In genomic region chr9:111926421-111926875, GRCh38 we compare ENCODE assay signal across 8 cellular contexts. TPM values are rescaled to one million over a fixed set of nuclear protein-coding genes. Genes with fewer than 3 reads are reported as not detected.
A peak's percentile ranks its signal among the peaks of the same experiment; 100 is the strongest.
DNase-seq lines count a peak whose midpoint lies in the region; ATAC-seq and TF ChIP-seq lines count a peak whose summit lies in the region.

No MANE protein-coding gene starts in this region.

- H4K20me1 ChIP-seq in SU-DHL-6 (ENCODE audit: low read depth, low read length) = no peaks in the 10 kb centered on the region
- H4K20me1 ChIP-seq in osteoblast (ENCODE audit: insufficient read depth, low read length) = peaks cover 16% of the 10 kb centered on the region
- H4K20me1 ChIP-seq in PC-3 (ENCODE audit: low read length) = no peaks in the 10 kb centered on the region

- H2AFZ ChIP-seq in SU-DHL-6 (ENCODE audit: low read depth, low read length, severe bottlenecking) = no peak overlapping the region
- H2AFZ ChIP-seq in osteoblast (ENCODE audit: low read length) = no peak overlapping the region
- no peak overlapping the region for H2AFZ ChIP-seq in PC-3 (ENCODE audit: low read length)

- no peak overlapping the region for H3K4me3 ChIP-seq in SU-DHL-6 (ENCODE audit: insufficient read depth, low read length, poor library complexity, severe bottlenecking)
- H3K4me3 ChIP-seq in osteoblast (ENCODE audit: insufficient read depth, low read length) = no peak overlapping the region
- H3K4me3 ChIP-seq in PC-3 (ENCODE audit: low read length) = no peak overlapping the region

- TF ChIP-seq CTCF in SU-DHL-6 (IDR thresholded peaks at IDR 0.05; ENCODE audit: insufficient read depth, low read length, poor library complexity, severe bottlenecking) (no peak), osteoblast (IDR thresholded peaks at IDR 0.05; ENCODE audit: extremely low read depth, low read depth, low read length) (no peak), PC-3 (conservative IDR thresholded peaks at IDR 0.05; ENCODE audit: low read depth, low read length) (no peak)

- H3F3A ChIP-seq in SU-DHL-6 (ENCODE audit: insufficient read depth) = peaks cover 54% of the 10 kb centered on the region
- H3F3A ChIP-seq in PC-3 (ENCODE audit: low read length, unreplicated experiment) = no peaks in the 10 kb centered on the region

- H3K9me2 ChIP-seq in SU-DHL-6 (replicated peaks; ENCODE audit: insufficient read depth, low read length) (no peaks in the 10 kb centered on the region), PC-3 (replicated peaks; ENCODE audit: low read length) (no peaks in the 10 kb centered on the region)

- H3K27ac ChIP-seq in SU-DHL-6 (ENCODE audit: low read depth, low read length) (peak overlapping the region; percentile 84), osteoblast (ENCODE audit: low read depth, low read length) (peak overlapping the region; percentile 53), PC-3 (ENCODE audit: low read length) (no peak overlapping the region)

- H3K9ac ChIP-seq in SU-DHL-6 (ENCODE audit: low read length) (no peak overlapping the region), PC-3 (ENCODE audit: low read length) (no peak overlapping the region)

- H3K4me1 ChIP-seq in osteoblast (ENCODE audit: insufficient read depth, low read length) (peaks cover 49% of the 10 kb centered on the region), PC-3 (ENCODE audit: insufficient read depth, low read length) (no peaks in the 10 kb centered on the region)

- POLR2A ChIA-PET in HEK293T (lab: Yijun Ruan, JAX) = interaction anchor here (0.9 to 1.1 kb wide), 2 partner anchors 10 to 30 kb away, joined by 3 to 4 read pairs; partner anchors contain the start of gene UGCG
- POLR2A ChIA-PET in PC-3 (lab: Charles Lee; ENCODE audit: unreplicated experiment) = no interaction called here

- H3K27me3 ChIP-seq in SU-DHL-6 (ENCODE audit: low read length) (no peaks in the 10 kb centered on the region), osteoblast (ENCODE audit: insufficient read depth, low read length) (no peaks in the 10 kb centered on the region), PC-3 (ENCODE audit: low read length) (no peaks in the 10 kb centered on the region)

- DNase-seq in brain pericyte (ENCODE audit: low read depth, low spot score) (peak; percentile 82), osteoblast (ENCODE audit: insufficient read length, low spot score, missing footprints) (no peak), NCI-H2081 (lab: John Stamatoyannopoulos, UW) (no peak), HEK293T (ENCODE audit: extremely low spot score) (no peak), PC-3 (no peak)

- ATAC-seq in GM19023 (IDR thresholded peaks at IDR 0.05; ENCODE audit: unreplicated experiment) (peak; percentile 100), HG03060 (IDR thresholded peaks at IDR 0.05; ENCODE audit: low read depth, unreplicated experiment) (peak; percentile 95), PC-3 (no peak)

- intact Hi-C loops in PC-3 (cut with micrococcal nuclease) = no loop called here

- BruUV-seq in PC-3 (replicated peaks; lab: Mats Ljungman, UMichigan) = no TSS peak

- H3K79me2 ChIP-seq in SU-DHL-6 (ENCODE audit: insufficient read depth, low read length) = peaks cover 33% of the 10 kb centered on the region
- peaks cover 87% of the 10 kb centered on the region for H3K79me2 ChIP-seq in osteoblast (ENCODE audit: insufficient read depth, low read length)
- H3K79me2 ChIP-seq in PC-3 (ENCODE audit: low read length) = peaks cover 43% of the 10 kb centered on the region

- peak overlapping the region; percentile 41 for H3K4me2 ChIP-seq in SU-DHL-6 (ENCODE audit: low read depth, low read length, poor library complexity, severe bottlenecking)
- no peak overlapping the region for H3K4me2 ChIP-seq in osteoblast (ENCODE audit: insufficient read depth, low read length)
- no peak overlapping the region for H3K4me2 ChIP-seq in PC-3 (ENCODE audit: low read length)

- CTCF ChIA-PET in HEK293T (lab: Yijun Ruan, JAX) (no interaction called here), PC-3 (lab: Charles Lee) (no interaction called here)

- H3K9me3 ChIP-seq in SU-DHL-6 (ENCODE audit: insufficient read depth, low read length) = no peaks in the 10 kb centered on the region
- H3K9me3 ChIP-seq in osteoblast (ENCODE audit: low read depth, low read length) = no peaks in the 10 kb centered on the region
- no peaks in the 10 kb centered on the region for H3K9me3 ChIP-seq in PC-3 (ENCODE audit: low read length)

- H3K36me3 ChIP-seq in SU-DHL-6 (ENCODE audit: low read length) (peaks cover 47% of the 10 kb centered on the region), osteoblast (ENCODE audit: insufficient read depth, low read length) (peaks cover 92% of the 10 kb centered on the region), PC-3 (ENCODE audit: low read depth, low read length) (peaks cover 49% of the 10 kb centered on the region)

TF ChIP-seq in HEK293T, 16 proteins besides CTCF, POLR2A, EP300 and RAD21:
- TF ChIP-seq PKNOX1 (IDR thresholded peaks at IDR 0.05) (no peak), ELF4 (IDR thresholded peaks at IDR 0.05) (no peak), CTBP1 (IDR thresholded peaks at IDR 0.05; ENCODE audit: borderline replicate concordance) (no peak), FOXK2 (IDR thresholded peaks at IDR 0.05) (no peak), SUZ12 (IDR thresholded peaks at IDR 0.05) (no peak), NFRKB (IDR thresholded peaks at IDR 0.05) (no peak), ARNT (IDR thresholded peaks at IDR 0.05) (no peak), FOXA1 (IDR thresholded peaks at IDR 0.05) (no peak), BHLHE40 (IDR thresholded peaks at IDR 0.05; ENCODE audit: borderline replicate concordance) (no peak), ZNF384 (IDR thresholded peaks at IDR 0.05) (no peak), FOXM1 (IDR thresholded peaks at IDR 0.05; ENCODE audit: borderline replicate concordance) (no peak), TARDBP (IDR thresholded peaks at IDR 0.05) (no peak), SP1 (IDR thresholded peaks at IDR 0.05) (no peak), L3MBTL2 (conservative IDR thresholded peaks at IDR 0.05) (no peak), HDGF (IDR thresholded peaks at IDR 0.05; ENCODE audit: borderline replicate concordance) (no peak), LEF1 (IDR thresholded peaks at IDR 0.05; ENCODE audit: borderline replicate concordance) (no peak)
TF ChIP-seq in HEK293T: peak in this region for 0.

RNA-seq across cellular contexts. Expression of gene UGCG, which starts 29.8 kb away (rescaled TPM):
- total RNA-seq in osteoblast (118 and 121 TPM in 2 replicates), PC-3 (2014; rRNA removed) (27.0 and 29.4 TPM in 2 replicates)
